In the genomic region with DNA sequence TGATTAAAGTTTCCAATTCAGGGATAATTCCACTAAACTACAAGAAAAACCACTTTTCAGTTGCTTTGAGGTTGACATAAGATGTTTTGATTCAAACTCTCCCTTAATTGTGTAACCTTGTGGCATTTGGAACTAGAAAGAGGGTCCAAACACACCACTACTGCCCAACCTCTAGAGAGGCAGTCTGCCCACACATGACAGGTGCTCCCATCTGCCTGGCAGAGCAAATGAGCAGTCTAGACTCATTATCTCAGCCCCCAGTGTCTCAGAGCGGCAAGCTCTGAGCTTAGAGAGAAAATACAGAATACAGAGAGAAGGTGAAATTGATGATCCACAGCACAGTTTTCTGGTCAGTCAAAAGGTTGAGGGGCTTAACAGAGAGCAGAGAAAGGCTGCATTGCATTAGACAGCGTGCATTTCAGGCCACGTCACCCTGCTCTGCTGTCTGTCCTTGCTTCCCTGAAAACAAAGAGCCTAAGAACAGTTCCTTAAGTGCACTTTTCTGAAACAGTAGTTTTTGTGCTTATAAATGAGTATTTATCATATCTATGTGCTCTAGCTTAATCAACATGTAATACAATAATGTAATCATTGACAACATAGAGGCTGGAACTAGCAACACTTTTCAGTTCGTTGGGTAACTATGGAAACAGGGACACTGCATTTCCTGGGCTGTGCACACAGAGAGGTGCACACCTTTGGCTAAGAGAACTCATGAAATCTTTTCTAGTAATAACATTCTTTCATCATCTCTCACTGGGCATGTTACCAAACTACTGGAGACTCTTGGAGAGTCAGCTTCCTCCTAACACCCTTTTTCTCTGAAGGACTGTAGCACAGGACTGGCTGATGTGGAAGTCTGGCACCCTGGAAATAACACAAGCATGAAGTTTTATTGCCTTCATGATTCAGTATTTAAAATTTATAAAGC, we compare ENCODE assay signal across 10 cellular contexts.
A peak's percentile ranks its signal among the peaks of the same experiment; 100 is the strongest.
DNase-seq lines count a peak whose midpoint lies in the region; ATAC-seq and TF ChIP-seq lines count a peak whose summit lies in the region.
"Had no signal": no experiment of that assay in that cellular context is flagged by ENCODE, and none has a peak within 500 bp of the region (broad histone marks: within the 10 kb centered on the region; RNA-seq: fewer than 3 reads in every experiment).

No MANE protein-coding gene starts in this region.

- in situ Hi-C loops in brain microvascular endothelial cell (cut with HindIII; ENCODE audit: low pct_ligation_motif_present, low sequenced_read_pairs), result no loop called here

- H3K27ac Mint-ChIP-seq in activated T-helper 1 cell treated with anti-CD3 and anti-CD28 coated beads, Interleukin-12 subunit alpha, Interleukin-12 subunit beta, Interleukin-2, Interleukin-4 antibody, amounts not matched to agents 30 ng/mL and 10 ng/mL and 1 ng/mL, durations not matched to agents 14 hours and 24 hours and 36 hours, result no peak overlapping the region

- H3K4me3 ChIP-seq in brain microvascular endothelial cell (ENCODE audit: low read depth, low read length) (no peak overlapping the region), skeletal muscle satellite cell (ENCODE audit: low read length) (no peak overlapping the region)
- H3K4me3 ChIP-seq: A549 had no signal

- H3K9ac ChIP-seq in skeletal muscle satellite cell (ENCODE audit: low read depth, low read length), result peak overlapping the region; percentile 26

- peak; percentile 18 for DNase-seq in DMS53 (lab: John Stamatoyannopoulos, UW)
- DNase-seq in DMS53 treated with DMSO at 0.1 percent for 48 hours (lab: John Stamatoyannopoulos, UW; ENCODE audit: unreplicated experiment), result no peak
- DNase-seq in brain microvascular endothelial cell, result peak; percentile 53
- no peak for DNase-seq in middle frontal gyrus (ENCODE audit: extremely low spot score, low spot score)
- no peak for DNase-seq in activated T-helper 1 cell treated with anti-CD3 and anti-CD28 coated beads, Interleukin-12 subunit alpha, Interleukin-12 subunit beta, Interleukin-2, Interleukin-4 antibody, amounts not matched to agents 30 ng/mL and 10 ng/mL and 1 ng/mL, durations not matched to agents 14 hours and 24 hours and 36 hours (ENCODE audit: low spot score)
- no peak for DNase-seq in NCI-H510A (lab: John Stamatoyannopoulos, UW)
- DNase-seq: activated CD8-positive, alpha-beta memory T cell treated with anti-CD3 and anti-CD28 coated beads, Interleukin-2, amount 50 U/mL, for 48 hours had no signal

- peaks cover 27% of the 10 kb centered on the region for H3K4me1 ChIP-seq in skeletal muscle satellite cell (ENCODE audit: control insufficient read depth, insufficient read depth, low read length)
- H3K4me1 ChIP-seq: A549 had no signal

- H3K4me1 Mint-ChIP-seq in activated T-helper 1 cell treated with anti-CD3 and anti-CD28 coated beads, Interleukin-12 subunit alpha, Interleukin-12 subunit beta, Interleukin-2, Interleukin-4 antibody, amounts not matched to agents 30 ng/mL and 10 ng/mL and 1 ng/mL, durations not matched to agents 14 hours and 24 hours and 36 hours (ENCODE audit: low read depth), result no peaks in the 10 kb centered on the region

- no peak overlapping the region for H3K4me3 Mint-ChIP-seq in activated T-helper 1 cell treated with anti-CD3 and anti-CD28 coated beads, Interleukin-12 subunit alpha, Interleukin-12 subunit beta, Interleukin-2, Interleukin-4 antibody, amounts not matched to agents 30 ng/mL and 10 ng/mL and 1 ng/mL, durations not matched to agents 14 hours and 24 hours and 36 hours

- no peak for TF ChIP-seq CTCF in brain microvascular endothelial cell (IDR thresholded peaks at IDR 0.05; ENCODE audit: low read depth, low read length, missing control alignments)

- H3K9me3 ChIP-seq in skeletal muscle satellite cell (replicated peaks; ENCODE audit: low read length), result no peaks in the 10 kb centered on the region
- H3K9me3 ChIP-seq: A549 had no signal

- intact Hi-C loops in activated T-helper 1 cell treated with anti-CD3 and anti-CD28 coated beads, Interleukin-12 subunit alpha, Interleukin-12 subunit beta, Interleukin-2, Interleukin-4 antibody, amounts not matched to agents 30 ng/mL and 10 ng/mL and 1 ng/mL, durations not matched to agents 14 hours and 24 hours and 36 hours (cut with micrococcal nuclease), result no loop called here

- no peaks in the 10 kb centered on the region for H3K9me3 Mint-ChIP-seq in activated T-helper 1 cell treated with anti-CD3 and anti-CD28 coated beads, Interleukin-12 subunit alpha, Interleukin-12 subunit beta, Interleukin-2, Interleukin-4 antibody, amounts not matched to agents 30 ng/mL and 10 ng/mL and 1 ng/mL, durations not matched to agents 14 hours and 24 hours and 36 hours

- H3K36me3 Mint-ChIP-seq in activated T-helper 1 cell treated with anti-CD3 and anti-CD28 coated beads, Interleukin-12 subunit alpha, Interleukin-12 subunit beta, Interleukin-2, Interleukin-4 antibody, amounts not matched to agents 30 ng/mL and 10 ng/mL and 1 ng/mL, durations not matched to agents 14 hours and 24 hours and 36 hours (ENCODE audit: low read depth), result no peaks in the 10 kb centered on the region

- peaks cover 2% of the 10 kb centered on the region for H3K27me3 Mint-ChIP-seq in activated T-helper 1 cell treated with anti-CD3 and anti-CD28 coated beads, Interleukin-12 subunit alpha, Interleukin-12 subunit beta, Interleukin-2, Interleukin-4 antibody, amounts not matched to agents 30 ng/mL and 10 ng/mL and 1 ng/mL, durations not matched to agents 14 hours and 24 hours and 36 hours (ENCODE audit: insufficient read depth)

- H3K4me2 ChIP-seq in skeletal muscle satellite cell (ENCODE audit: low read length), result peak overlapping the region; percentile 50
- H3K4me2 ChIP-seq: A549 had no signal

- peak overlapping the region; percentile 3 for H3K27ac ChIP-seq in brain microvascular endothelial cell
- H3K27ac ChIP-seq: A549 had no signal

- H3K36me3 ChIP-seq in brain microvascular endothelial cell (replicated peaks) (no peaks in the 10 kb centered on the region), skeletal muscle satellite cell (ENCODE audit: insufficient read depth, low read length) (no peaks in the 10 kb centered on the region)

- H3K27me3 ChIP-seq in brain microvascular endothelial cell (replicated peaks), result no peaks in the 10 kb centered on the region
- peaks cover 4% of the 10 kb centered on the region for H3K27me3 ChIP-seq in skeletal muscle satellite cell (ENCODE audit: control insufficient read depth, insufficient read depth, low read length)

- ATAC-seq in HG03103 (IDR thresholded peaks at IDR 0.05; ENCODE audit: low read depth, unreplicated experiment), result peak; percentile 53
- ATAC-seq: A549 had no signal

Comparison
In these comparisons a context has a peak if more than half of its experiments do, and no peak if none do; other contexts are left out.
1. DNase-seq: peak in DMS53 (single experiment) and brain microvascular endothelial cell (single experiment); none in DMS53 treated with DMSO at 0.1 percent for 48 hours (single experiment), middle frontal gyrus (single experiment), activated T-helper 1 cell treated with anti-CD3 and anti-CD28 coated beads, Interleukin-12 subunit alpha, Interleukin-12 subunit beta, Interleukin-2, Interleukin-4 antibody, amounts not matched to agents 30 ng/mL and 10 ng/mL and 1 ng/mL, durations not matched to agents 14 hours and 24 hours and 36 hours (single experiment) and NCI-H510A (single experiment).